Comparison of ENCODE assay signal across 8 cellular contexts in the genomic region with DNA sequence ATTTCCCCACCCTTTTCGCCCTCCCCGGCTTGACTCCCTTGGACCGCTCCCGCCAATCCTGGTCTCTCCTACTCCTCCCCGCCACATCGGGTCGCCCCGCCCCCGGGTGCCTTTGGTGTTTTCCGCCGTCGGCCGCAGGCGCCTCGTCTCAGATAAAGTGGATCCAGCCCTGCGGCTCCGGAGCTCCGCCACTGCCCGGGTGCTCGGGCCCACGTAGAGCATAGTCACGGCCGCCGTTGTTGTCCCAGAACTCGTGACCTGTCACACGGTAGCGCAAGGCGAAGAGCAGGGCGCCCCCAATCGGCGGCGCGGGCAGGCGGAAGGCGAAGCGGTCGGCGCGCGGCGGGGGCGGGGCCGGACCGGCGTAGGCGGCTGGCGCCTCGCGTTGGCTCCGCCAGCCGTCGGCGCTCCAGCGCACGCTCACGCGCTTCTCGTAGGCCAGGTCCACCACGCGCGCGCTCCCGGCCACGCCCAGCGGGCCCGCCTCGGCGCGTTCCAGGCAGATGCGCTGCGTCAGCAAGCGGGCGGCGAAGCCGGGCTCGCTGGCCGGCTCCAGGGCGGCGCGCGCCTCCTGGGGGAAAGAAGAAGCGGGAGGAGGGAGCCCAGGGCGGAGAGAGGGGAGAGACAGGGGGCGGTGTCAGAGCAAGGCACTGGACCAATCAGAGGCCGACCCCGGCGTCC. TPM values are rescaled to one million over a fixed set of nuclear protein-coding genes. Genes with fewer than 3 reads are reported as not detected.
DNase-seq lines count a peak whose midpoint lies in the region; ATAC-seq and TF ChIP-seq lines count a peak whose summit lies in the region.

No MANE protein-coding gene starts in this region.

- TF ChIP-seq CTCF in AG04450 (IDR thresholded peaks at IDR 0.05; ENCODE audit: low read depth, low read length) (peak; percentile 60), VCaP (conservative IDR thresholded peaks at IDR 0.05) (peak; percentile 88), breast epithelium (IDR thresholded peaks at IDR 0.05) (peak; percentile 70 to 91 (median 78))

- H3K27me3 Mint-ChIP-seq in immature natural killer cell (ENCODE audit: low read depth in 3 of 3): peaks cover 6 to 13% (median 10%) of the 10 kb centered on the region in 3 donors

- H3K4me1 ChIP-seq in breast epithelium: peaks cover 8 to 22% of the 10 kb centered on the region in 2 donors

- peak overlapping the region; percentile 79 for H3K4me3 ChIP-seq in AG04450 (ENCODE audit: low read depth, low read length)
- H3K4me3 ChIP-seq in breast epithelium: peak overlapping the region; percentile 65 to 90 (median 86)

- DNase-seq in AG04450 (ENCODE audit: low read depth, low spot score) (peak; percentile 92), NCI-H2171 (lab: John Stamatoyannopoulos, UW) (peak; percentile 99), breast epithelium (ENCODE audit: low spot score in 2 of 2) (peak; percentile 96 to 98), immature natural killer cell (peak; percentile 98 to 99 (median 99)), smooth muscle cell of the brain vasculature (ENCODE audit: low read depth, low spot score) (peak; percentile 98)

- POLR2A ChIA-PET in AG04450 (lab: Yijun Ruan, JAX): interaction anchor here (0.6 to 2.8 kb wide), 6 partner anchors 15 to 894 kb away, joined by 3 to 28 read pairs (median 4); a partner anchor contains a TSS

- H3K36me3 ChIP-seq in breast epithelium: no peaks in the 10 kb centered on the region

- peak; percentile 41 for TF ChIP-seq POLR2A in breast epithelium (IDR thresholded peaks at IDR 0.05)

- no peaks in the 10 kb centered on the region for H3K9me3 Mint-ChIP-seq in immature natural killer cell

- H3K9me3 ChIP-seq in AG04450 (ENCODE audit: control insufficient read depth, insufficient read depth, low read length) (no peaks in the 10 kb centered on the region; the same call in 1 of the 2 replicates), breast epithelium (no peaks in the 10 kb centered on the region)

- peak overlapping the region; percentile 88 to 99 (median 94) for H3K27ac Mint-ChIP-seq in immature natural killer cell

- H3K4me1 Mint-ChIP-seq in immature natural killer cell: peaks cover 34 to 49% of the 10 kb centered on the region in 2 donors

- H3K36me3 Mint-ChIP-seq in immature natural killer cell: peaks cover 0 to 4% (median 0%) of the 10 kb centered on the region in 3 donors

- H3K4me3 Mint-ChIP-seq in immature natural killer cell: peak overlapping the region; percentile 90 to 100 (median 96)

- CTCF ChIA-PET in AG04450 (lab: Charles Lee): interaction anchor here (0.5 to 2.8 kb wide), 41 partner anchors 9 to 796 kb away, joined by 3 to 27 read pairs (median 4); a partner anchor contains a TSS

- peak overlapping the region; percentile 98 for H3K27ac ChIP-seq in AG04450 (ENCODE audit: low read depth, low read length)
- H3K27ac ChIP-seq in VCaP: peak overlapping the region; percentile 92
- peak overlapping the region; percentile 99 for H3K27ac ChIP-seq in breast epithelium

- intact Hi-C loops in breast epithelium (cut with DNase I; ENCODE audit: low total_unique reads): loop anchor here (10.0 kb wide), 1 partner anchor 253 kb away; a partner anchor contains a TSS

- H3K27me3 ChIP-seq in AG04450 (ENCODE audit: control insufficient read depth, insufficient read depth, low read length) (no peaks in the 10 kb centered on the region), breast epithelium (no peaks in the 10 kb centered on the region)

- ATAC-seq in GM18870 (IDR thresholded peaks at IDR 0.05; ENCODE audit: unreplicated experiment) (peak; percentile 63), HG03108 (IDR thresholded peaks at IDR 0.05; ENCODE audit: unreplicated experiment) (peak; percentile 73)

RNA-seq across cellular contexts. Expression of a gene that starts 1.2 kb away (rescaled TPM):
- polyA plus RNA-seq in AG04450 (2011; rRNA removed) (2.4 and 2.8 TPM in 2 replicates), immature natural killer cell (1 to 10 TPM in 2 of 3 donors, not detected in 1; 1.4 to 2.0 TPM)
- 2.3 and 2.6 TPM in 2 replicates for polyA minus RNA-seq in AG04450 (2011; rRNA and poly(A)+ RNA removed)
- total RNA-seq in breast epithelium: 10 to 100 TPM in 1 of 3 donors, 1 to 10 TPM in 2; 8.2 to 11.6 (median 9.4) TPM

RNA-seq across cellular contexts. Expression of a gene that starts 5.2 kb away (rescaled TPM):
- 21.5 and 22.2 TPM in 2 replicates for polyA plus RNA-seq in AG04450 (2011; rRNA removed)
- polyA minus RNA-seq in AG04450 (2011; rRNA and poly(A)+ RNA removed): 14.3 and 14.4 TPM in 2 replicates
- total RNA-seq in breast epithelium: 10 to 100 TPM; 28.8 to 55.5 (median 48.2) TPM
- polyA plus RNA-seq in immature natural killer cell: 1 to 10 TPM in 1 of 3 donors, under 1 TPM in 2; 0.07 to 1.2 (median 0.69) TPM

RNA-seq across cellular contexts. Expression of a gene that starts 15.5 kb away (rescaled TPM):
- 11.2 and 13.2 TPM in 2 replicates for polyA plus RNA-seq in AG04450 (2011; rRNA removed)
- polyA minus RNA-seq in AG04450 (2011; rRNA and poly(A)+ RNA removed): 24.6 and 31.3 TPM in 2 replicates
- 10 to 100 TPM; 10.8 to 15.4 (median 12.0) TPM for total RNA-seq in breast epithelium
- polyA plus RNA-seq in immature natural killer cell: 1 to 10 TPM; 1.2 to 4.9 (median 2.1) TPM

RNA-seq across cellular contexts. Expression of a gene that starts 19.8 kb away (rescaled TPM):
- polyA plus RNA-seq in AG04450 (2011; rRNA removed) (174 and 182 TPM in 2 replicates), immature natural killer cell (100 to 1,000 TPM in 2 of 3 donors, 10 to 100 TPM in 1; 86.2 to 114 (median 113) TPM)
- polyA minus RNA-seq in AG04450 (2011; rRNA and poly(A)+ RNA removed): 69.7 and 73.5 TPM in 2 replicates
- total RNA-seq in breast epithelium: 10 to 100 TPM; 45.9 to 87.2 (median 74.1) TPM

RNA-seq across cellular contexts. Expression of a gene that starts 51.3 kb away (rescaled TPM):
- polyA plus RNA-seq in AG04450 (2011; rRNA removed): 17.4 and 27.0 TPM in 2 replicates
- 12.6 and 17.5 TPM in 2 replicates for polyA minus RNA-seq in AG04450 (2011; rRNA and poly(A)+ RNA removed)
- total RNA-seq in breast epithelium: 10 to 100 TPM in 2 of 3 donors, 1 to 10 TPM in 1; 6.4 to 53.7 (median 52.1) TPM
- polyA plus RNA-seq in immature natural killer cell: under 1 TPM in 1 of 3 donors, not detected in 2; 0.18 TPM

Comparison
In these comparisons a context has a peak if more than half of its experiments do, and no peak if none do; other contexts are left out.
1. Peak in every context shown above with its lines: DNase-seq, ATAC-seq, H3K4me3 ChIP-seq and H3K27ac ChIP-seq.
2. RNA of a gene that starts 5.2 kb away (polyA plus RNA-seq): 21.5 to 22.2 TPM in AG04450; 0.07 to 1.2 TPM in immature natural killer cell; every median in the first group is over 10 times any median in the second.